1 cellular context compared by ENCODE assay signal in genomic region chr16:2982402-2982801, GRCh38.
TF ChIP-seq lines count a peak whose summit lies in the region.

No MANE protein-coding gene starts in this region.

TF ChIP-seq in K562, 482 proteins besides CTCF, POLR2A, EP300 and RAD21 (continued from another document):
- TF ChIP-seq NKRF (IDR thresholded peaks at IDR 0.05; ENCODE audit: borderline replicate concordance) (peak; percentile 58; the same call in 1 of the 2 replicates), ARHGAP35 (IDR thresholded peaks at IDR 0.05; ENCODE audit: partially characterized antibody) (peak; percentile 39), HINFP (tag; conservative IDR thresholded peaks at IDR 0.05; ENCODE audit: low read depth) (0 out of 2 replicates have a peak, but pooled peaks have one; percentile 44), ZNF444 (CRISPR knock-in tag; IDR thresholded peaks at IDR 0.05) (no peak), EP400 (IDR thresholded peaks at IDR 0.05) (no peak), PTTG1 (tag; IDR thresholded peaks at IDR 0.05; ENCODE audit: low read depth) (no peak), BCOR (IDR thresholded peaks at IDR 0.05) (peak; percentile 88), NR2C1 (IDR thresholded peaks at IDR 0.05) (no peak; the same call in 1 of the 2 replicates), NR2C1 (tag; IDR thresholded peaks at IDR 0.05) (no peak), NCOR1 (IDR thresholded peaks at IDR 0.05) (peak; percentile 18; the same call in 1 of the 2 replicates), ZNF134 (CRISPR knock-in tag; conservative IDR thresholded peaks at IDR 0.05) (no peak), CHD7 (IDR thresholded peaks at IDR 0.05; ENCODE audit: low read depth, low read length) (no peak), TCF7L2 (IDR thresholded peaks at IDR 0.05; ENCODE audit: low read depth, low read length) (no peak), JUN (IDR thresholded peaks at IDR 0.05; ENCODE audit: borderline replicate concordance, low read depth, low read length) (no peak), JUN (CRISPR knock-in tag; IDR thresholded peaks at IDR 0.05; ENCODE audit: borderline replicate concordance) (no peak), DDX20 (tag; IDR thresholded peaks at IDR 0.05; ENCODE audit: low read depth) (no peak), CLOCK (CRISPR knock-in tag; IDR thresholded peaks at IDR 0.05; ENCODE audit: borderline replicate concordance) (no peak), THRAP3 (IDR thresholded peaks at IDR 0.05; ENCODE audit: borderline replicate concordance) (0 out of 2 replicates have a peak, but pooled peaks have one; percentile 78), E2F8 (IDR thresholded peaks at IDR 0.05; ENCODE audit: low read depth, partially characterized antibody) (no peak), MLLT1 (IDR thresholded peaks at IDR 0.05) (peak in 1 of 2 experiments; percentile 60; a peak in 1 of 4 replicates), CREB1 (IDR thresholded peaks at IDR 0.05) (no peak), CREB1 (CRISPR knock-in tag; IDR thresholded peaks at IDR 0.05) (no peak), POLR3G (IDR thresholded peaks at IDR 0.05; ENCODE audit: extremely low read depth, insufficient read length, insufficient replicate concordance) (no peak), KHSRP (IDR thresholded peaks at IDR 0.05) (0 out of 2 replicates have a peak, but pooled peaks have one; percentile 42), NELFE (IDR thresholded peaks at IDR 0.05; ENCODE audit: insufficient read depth, insufficient read length) (no peak), NCOA4 (IDR thresholded peaks at IDR 0.05; ENCODE audit: partially characterized antibody) (peak; percentile 23), ZNF668 (CRISPR knock-in tag; IDR thresholded peaks at IDR 0.05) (no peak), LARP7 (IDR thresholded peaks at IDR 0.05) (0 out of 2 replicates have a peak, but pooled peaks have one; percentile 81), HNRNPH1 (optimal IDR thresholded peaks at IDR 0.05; ENCODE audit: low read depth, low read length) (no peak), MEF2D (tag; conservative IDR thresholded peaks at IDR 0.05; ENCODE audit: low read depth) (0 out of 2 replicates have a peak, but pooled peaks have one; percentile 18), CREB3L1 (IDR thresholded peaks at IDR 0.05; ENCODE audit: borderline replicate concordance, low read depth) (no peak), ZNF239 (CRISPR knock-in tag; IDR thresholded peaks at IDR 0.05) (no peak), OTX1 (CRISPR knock-in tag; IDR thresholded peaks at IDR 0.05) (peak; percentile 74; the same call in 1 of the 2 replicates), ARNT (IDR thresholded peaks at IDR 0.05) (peak; percentile 32 to 56; a peak in 3 of 4 replicates), TOE1 (IDR thresholded peaks at IDR 0.05; ENCODE audit: borderline replicate concordance) (no peak), TOE1 (CRISPR knock-in tag; IDR thresholded peaks at IDR 0.05; ENCODE audit: borderline replicate concordance, low read depth) (no peak)
